Comparison of ENCODE assay signal across 27 cellular contexts in the genomic region with DNA sequence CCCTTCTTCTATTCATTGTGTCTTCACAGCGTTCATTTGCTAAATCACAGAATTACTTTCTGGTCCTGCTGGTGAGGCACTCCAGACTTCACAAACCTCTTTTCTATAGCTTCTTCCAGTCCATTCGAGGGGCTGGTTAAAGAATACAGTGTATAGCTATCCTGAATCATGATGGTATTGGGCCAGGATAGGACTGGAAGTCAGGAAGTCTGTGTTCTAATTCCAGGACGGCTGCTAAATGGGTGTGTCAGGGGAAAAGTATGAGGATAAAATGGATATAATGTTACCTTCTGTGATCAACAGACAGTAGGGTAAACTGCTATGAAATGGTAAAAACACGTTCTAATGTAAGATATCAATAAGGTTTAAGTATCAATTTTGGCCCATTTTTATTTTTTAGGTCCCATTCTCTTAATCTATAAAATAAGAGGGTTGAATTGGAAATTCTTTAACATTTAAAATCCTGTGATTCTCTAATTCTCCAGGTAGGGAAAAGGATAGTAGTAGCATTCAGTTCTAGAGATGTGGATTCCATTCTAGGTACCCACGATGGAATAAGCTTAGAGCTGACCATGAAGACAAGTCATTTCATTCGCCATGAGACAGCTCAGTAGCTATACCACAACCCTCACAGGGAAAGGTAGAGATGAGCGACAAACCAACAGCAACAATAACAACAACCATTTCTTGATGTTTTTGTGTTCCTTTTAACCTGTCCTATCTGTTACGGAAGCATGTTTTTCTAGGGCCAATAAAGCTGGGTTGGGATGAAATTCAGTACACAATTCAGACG.
A peak's percentile ranks its signal among the peaks of the same experiment; 100 is the strongest.
DNase-seq lines count a peak whose midpoint lies in the region; ATAC-seq and TF ChIP-seq lines count a peak whose summit lies in the region.
"Had no signal": no experiment of that assay in that cellular context is flagged by ENCODE, and none has a peak within 500 bp of the region (broad histone marks: within the 10 kb centered on the region; RNA-seq: fewer than 3 reads in every experiment).

No MANE protein-coding gene starts in this region.

- peaks cover 4 to 6% of the 10 kb centered on the region in 2 donors for H3K9me3 Mint-ChIP-seq in activated T-cell treated with anti-CD3 and anti-CD28 coated beads, Interleukin-2, amount 50 U/mL, for 72 hours
- H3K9me3 Mint-ChIP-seq: H9 had no signal

- no peak overlapping the region for H3K18ac ChIP-seq in mesenchymal stem cell (ENCODE audit: low read depth in 1 of 2, low read length in 2 of 2)

- H3K27ac Mint-ChIP-seq in activated T-cell treated with anti-CD3 and anti-CD28 coated beads, Interleukin-2, amount 50 U/mL, for 72 hours: no peak overlapping the region
- H3K27ac Mint-ChIP-seq: activated CD8-positive, alpha-beta T cell treated with anti-CD3 and anti-CD28 coated beads for 36 hours had no signal

- no peak overlapping the region for H2BK120ac ChIP-seq in mesenchymal stem cell (ENCODE audit: low read depth, low read length)

- no peak overlapping the region for H3K14ac ChIP-seq in mesenchymal stem cell (ENCODE audit: low read length in 2 of 2)

- no peak overlapping the region for H2BK15ac ChIP-seq in mesenchymal stem cell (ENCODE audit: low read depth, poor library complexity, severe bottlenecking)

- H3K4me3 Mint-ChIP-seq in activated T-cell treated with anti-CD3 and anti-CD28 coated beads, Interleukin-2, amount 50 U/mL, for 72 hours: no peak overlapping the region
- H3K4me3 Mint-ChIP-seq: activated CD8-positive, alpha-beta T cell treated with anti-CD3 and anti-CD28 coated beads for 36 hours; CD4-positive, alpha-beta memory T cell; H9 had no signal

- no peaks in the 10 kb centered on the region for H3K27me3 Mint-ChIP-seq in activated T-cell treated with anti-CD3 and anti-CD28 coated beads, Interleukin-2, amount 50 U/mL, for 72 hours (ENCODE audit: low read depth)
- H3K27me3 Mint-ChIP-seq: activated CD8-positive, alpha-beta T cell treated with anti-CD3 and anti-CD28 coated beads for 36 hours; CD4-positive, alpha-beta memory T cell had no signal

- WGBS in mesenchymal stem cell: 82% methylated on average over 8 of the region's 9 CpGs

- no peak overlapping the region for H3K27ac ChIP-seq in mesenchymal stem cell (ENCODE audit: low read length, poor library complexity, severe bottlenecking)
- H3K27ac ChIP-seq: 22Rv1, ovary, SJSA1, upper lobe of right lung had no signal

- H4K8ac ChIP-seq in mesenchymal stem cell (ENCODE audit: low read length): no peak overlapping the region

- no peak for TF ChIP-seq CTCF in GM13976 (IDR thresholded peaks at IDR 0.05; ENCODE audit: borderline replicate concordance, control extremely low read depth, extremely low read depth, insufficient read depth, missing control alignments)

- H3K23ac ChIP-seq in mesenchymal stem cell (ENCODE audit: low read length in 2 of 2): no peak overlapping the region

- no peak overlapping the region for H2AK5ac ChIP-seq in mesenchymal stem cell (ENCODE audit: low read length, severe bottlenecking)

- H3K79me1 ChIP-seq in mesenchymal stem cell (replicated peaks; ENCODE audit: low read length, poor library complexity, severe bottlenecking): no peaks in the 10 kb centered on the region

- no peak for DNase-seq in activated T-cell treated with anti-CD3 and anti-CD28 coated beads, Interleukin-2, amount 50 U/mL, for 72 hours
- DNase-seq in activated T-cell treated with anti-CD3 and anti-CD28 coated beads for 4 hours (no peak), adipocyte (ENCODE audit: low read depth) (peak; percentile 30), mesenchymal stem cell (no peak), islet precursor cell (no peak), globus pallidus (ENCODE audit: low spot score) (no peak), GM13976 (ENCODE audit: low spot score) (no peak), GF-D8 (lab: John Stamatoyannopoulos, UW) (no peak)
- DNase-seq: activated CD4-positive, alpha-beta T cell treated with anti-CD3 and anti-CD28 coated beads for 1 hour; activated CD8-positive, alpha-beta T cell treated with anti-CD3 and anti-CD28 coated beads for 36 hours; activated gamma-delta T cell treated with Interleukin-2 at 50 U/mL for 16 hours; AML-193; CD4-positive, alpha-beta memory T cell; H9; heart left ventricle; KG1; NCI-H2029 treated with DMSO at 0.1 percent for 48 hours; NCI-H2227 treated with DMSO at 0.1 percent for 48 hours; NCI-H69; ovary; retina; stimulated activated CD4-positive, alpha-beta T cell treated with anti-CD3 and anti-CD28 coated beads, Interleukin-4, amount 100 ng/mL, for 1 hour; substantia nigra; upper lobe of right lung had no signal

- H2BK5ac ChIP-seq in mesenchymal stem cell (ENCODE audit: low read depth, low read length, poor library complexity, severe bottlenecking): no peak overlapping the region

- no peak overlapping the region for H3K9ac ChIP-seq in adipocyte (ENCODE audit: low read length)
- H3K9ac ChIP-seq in mesenchymal stem cell (ENCODE audit: low read length): peak overlapping the region; percentile 76

- H3K27me3 ChIP-seq in adipocyte (replicated peaks; ENCODE audit: control insufficient read depth, insufficient read depth, low read length) (no peaks in the 10 kb centered on the region), mesenchymal stem cell (ENCODE audit: control insufficient read depth in 1 of 2, insufficient read depth in 1 of 2, low read length in 2 of 2) (no peaks in the 10 kb centered on the region)
- H3K27me3 ChIP-seq: heart left ventricle, ovary, SJSA1, upper lobe of right lung had no signal

- H3K36me3 ChIP-seq in adipocyte (ENCODE audit: control insufficient read depth, insufficient read depth, low read length, severe bottlenecking) (no peaks in the 10 kb centered on the region), mesenchymal stem cell (ENCODE audit: control insufficient read depth in 1 of 2, insufficient read depth in 2 of 2, low read depth in 1 of 2, low read length in 2 of 2) (no peaks in the 10 kb centered on the region)
- H3K36me3 ChIP-seq: heart left ventricle, ovary, SJSA1, upper lobe of right lung had no signal

- no peak overlapping the region for H3K4ac ChIP-seq in mesenchymal stem cell (ENCODE audit: low read depth in 1 of 2, low read length in 2 of 2)

- peaks cover 23% of the 10 kb centered on the region for H3K4me1 Mint-ChIP-seq in activated T-cell treated with anti-CD3 and anti-CD28 coated beads, Interleukin-2, amount 50 U/mL, for 72 hours (ENCODE audit: low read depth)

- H3K4me1 ChIP-seq in adipocyte (ENCODE audit: control insufficient read depth, insufficient read depth, low read length) (peaks cover 34% of the 10 kb centered on the region), mesenchymal stem cell (ENCODE audit: control insufficient read depth, insufficient read depth, low read depth, low read length) (no peaks in the 10 kb centered on the region)
- H3K4me1 ChIP-seq: upper lobe of right lung had no signal

- H2AFZ ChIP-seq in mesenchymal stem cell (ENCODE audit: low read depth, low read length): no peak overlapping the region

- H2BK12ac ChIP-seq in mesenchymal stem cell (ENCODE audit: low read length in 2 of 2): no peak overlapping the region

- H3K9me3 ChIP-seq in adipocyte (ENCODE audit: control insufficient read depth, low read length) (no peaks in the 10 kb centered on the region), mesenchymal stem cell (ENCODE audit: control insufficient read depth, low read length) (no peaks in the 10 kb centered on the region)
- H3K9me3 ChIP-seq: heart left ventricle, ovary, SJSA1, upper lobe of right lung had no signal

- ATAC-seq in activated T-cell treated with anti-CD3 and anti-CD28 coated beads, Interleukin-2, amount 50 U/mL, for 72 hours (replicated peaks in 1 of 2): peak; percentile 53 to 54
- ATAC-seq: activated CD8-positive, alpha-beta T cell treated with anti-CD3 and anti-CD28 coated beads for 36 hours; upper lobe of right lung had no signal

- H4K91ac ChIP-seq in mesenchymal stem cell (ENCODE audit: low read length): no peak overlapping the region

- H3K36me3 Mint-ChIP-seq in activated T-cell treated with anti-CD3 and anti-CD28 coated beads, Interleukin-2, amount 50 U/mL, for 72 hours (ENCODE audit: insufficient read depth in 2 of 2): peaks cover 2 to 3% of the 10 kb centered on the region in 2 donors

- no peak overlapping the region for H3K4me2 ChIP-seq in mesenchymal stem cell (ENCODE audit: low read length, poor library complexity, severe bottlenecking)

- in situ Hi-C loops in GM13976 (cut with MboI; ENCODE audit: low sequenced_read_pairs, unreplicated experiment): no loop called here

- H3K4me3 ChIP-seq in adipocyte (ENCODE audit: low read length): no peak overlapping the region
- no peak overlapping the region for H3K4me3 ChIP-seq in mesenchymal stem cell (ENCODE audit: insufficient read depth in 1 of 2, low read depth in 1 of 2, low read length in 2 of 2)
- H3K4me3 ChIP-seq: heart left ventricle, lung, ovary, SJSA1, upper lobe of right lung had no signal
